In the genomic region with DNA sequence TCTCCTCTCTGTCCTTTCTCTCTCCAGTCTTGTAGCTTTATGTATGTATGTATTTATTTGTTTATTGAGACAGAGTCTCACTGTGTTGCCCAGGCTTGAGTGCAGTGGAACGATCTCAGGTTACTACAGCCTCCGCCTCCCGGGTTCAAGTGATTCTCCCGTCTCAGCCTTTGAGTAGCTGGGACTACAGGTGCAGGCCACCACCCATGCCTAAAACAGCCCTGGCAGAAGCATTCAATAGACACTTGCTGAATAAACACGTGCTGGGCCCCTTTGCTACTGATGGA, we compare ENCODE assay signal across 11 cellular contexts. TPM values are rescaled to one million over a fixed set of nuclear protein-coding genes. Genes with fewer than 3 reads are reported as not detected.
A peak's percentile ranks its signal among the peaks of the same experiment; 100 is the strongest.
DNase-seq lines count a peak whose midpoint lies in the region; ATAC-seq and TF ChIP-seq lines count a peak whose summit lies in the region.
"Had no signal": no experiment of that assay in that cellular context is flagged by ENCODE, and none has a peak within 500 bp of the region (broad histone marks: within the 10 kb centered on the region; RNA-seq: fewer than 3 reads in every experiment).

No MANE protein-coding gene starts in this region.

- H3K4me1 Mint-ChIP-seq in activated naive CD8-positive, alpha-beta T cell treated with anti-CD3 and anti-CD28 coated beads for 36 hours = peaks cover 32% of the 10 kb centered on the region

- CTCF ChIA-PET in A673 (lab: Charles Lee) = no interaction called here

- intact Hi-C loops in A673 (cut with micrococcal nuclease; ENCODE audit: unreplicated experiment) = no loop called here

- H3K9me3 ChIP-seq in A673 (ENCODE audit: low read depth, low read length, poor library complexity, severe bottlenecking) = no peaks in the 10 kb centered on the region
- no peaks in the 10 kb centered on the region for H3K9me3 ChIP-seq in mucosa of stomach (ENCODE audit: control insufficient read depth, low read length)

- H3K4me1 ChIP-seq in A673 (ENCODE audit: insufficient read depth, low read length, poor library complexity, severe bottlenecking) (peaks cover 10% of the 10 kb centered on the region), mucosa of stomach (ENCODE audit: control insufficient read depth, insufficient read depth, low read length) (peaks cover 23% of the 10 kb centered on the region)

- H3K36me3 ChIP-seq in A673 (ENCODE audit: insufficient read depth, low read length, poor library complexity, severe bottlenecking) = peaks cover 18% of the 10 kb centered on the region
- no peaks in the 10 kb centered on the region for H3K36me3 ChIP-seq in mucosa of stomach (ENCODE audit: control insufficient read depth, insufficient read depth, low read length)

- H3K27ac ChIP-seq in A673 (ENCODE audit: low read depth, low read length, poor library complexity, severe bottlenecking) = no peak overlapping the region

- peak overlapping the region; percentile 91 for H3K4me3 Mint-ChIP-seq in activated naive CD8-positive, alpha-beta T cell treated with anti-CD3 and anti-CD28 coated beads for 36 hours

- H3K27ac Mint-ChIP-seq in activated naive CD8-positive, alpha-beta T cell treated with anti-CD3 and anti-CD28 coated beads for 36 hours = peak overlapping the region; percentile 17

- no peak for ATAC-seq in GM18868 (IDR thresholded peaks at IDR 0.05; ENCODE audit: unreplicated experiment)
- ATAC-seq in HG03175 (IDR thresholded peaks at IDR 0.05; ENCODE audit: unreplicated experiment) = no peak
- no peak for ATAC-seq in GM19035 (IDR thresholded peaks at IDR 0.05; ENCODE audit: unreplicated experiment)

- BruUV-seq in A673 (replicated peaks; lab: Mats Ljungman, UMichigan) = no TSS peak

- POLR2A ChIA-PET in A673 (lab: Charles Lee; ENCODE audit: low non-redundant PET) = no interaction called here

- H3K36me3 Mint-ChIP-seq in activated naive CD8-positive, alpha-beta T cell treated with anti-CD3 and anti-CD28 coated beads for 36 hours = peaks cover 15% of the 10 kb centered on the region

- no peak for TF ChIP-seq CTCF in A673 (conservative IDR thresholded peaks at IDR 0.05; ENCODE audit: low read depth, low read length)
- no peak for TF ChIP-seq CTCF in GM12865 (IDR thresholded peaks at IDR 0.05; ENCODE audit: insufficient read depth, low read depth, low read length, missing control alignments)

- H3K27me3 Mint-ChIP-seq in activated naive CD8-positive, alpha-beta T cell treated with anti-CD3 and anti-CD28 coated beads for 36 hours = no peaks in the 10 kb centered on the region

- peak overlapping the region; percentile 58 for H3K4me3 ChIP-seq in A673 (ENCODE audit: low read depth, low read length, poor library complexity, severe bottlenecking)
- H3K4me3 ChIP-seq in GM12865 (ENCODE audit: low read depth, low read length) = peak overlapping the region; percentile 78
- H3K4me3 ChIP-seq in mucosa of stomach (ENCODE audit: low read length) = no peak overlapping the region

- H3K27me3 ChIP-seq in A673 (replicated peaks; ENCODE audit: insufficient read depth, low read depth, low read length, poor library complexity) = no peaks in the 10 kb centered on the region
- no peaks in the 10 kb centered on the region for H3K27me3 ChIP-seq in mucosa of stomach (ENCODE audit: control insufficient read depth, insufficient read depth, low read length)

- H3K9me3 Mint-ChIP-seq in activated naive CD8-positive, alpha-beta T cell treated with anti-CD3 and anti-CD28 coated beads for 36 hours = no peaks in the 10 kb centered on the region

- peak overlapping the region; percentile 9 for H3K9ac ChIP-seq in mucosa of stomach (ENCODE audit: low read length)

- no peak for DNase-seq in A673 (ENCODE audit: low spot score)
- no peak for DNase-seq in GM12865 (ENCODE audit: low read depth)
- DNase-seq in activated naive CD8-positive, alpha-beta T cell treated with anti-CD3 and anti-CD28 coated beads for 36 hours = no peak
- DNase-seq in NCI-H2227 treated with DMSO at 0.1 percent for 48 hours (lab: John Stamatoyannopoulos, UW) = no peak
- DNase-seq: activated CD8-positive, alpha-beta memory T cell treated with anti-CD3 and anti-CD28 coated beads, Interleukin-2, amount 50 U/mL, for 48 hours; DMS 273 treated with DMSO at 0.1 percent for 48 hours; NCI-H187 treated with DMSO at 0.1 percent for 48 hours had no signal

RNA-seq across cellular contexts. Expression of a gene that starts 2.5 kb away (rescaled TPM):
- total RNA-seq in A673 (2021) = 52.4 and 53.4 TPM in 2 replicates
- 10 to 100 TPM; 27.5 to 30.1 TPM for total RNA-seq in activated naive CD8-positive, alpha-beta T cell treated with anti-CD3 and anti-CD28 coated beads for 36 hours

RNA-seq across cellular contexts. Expression of a gene that starts 10.7 kb away (rescaled TPM):
- 94.8 and 103 TPM in 2 replicates for total RNA-seq in A673 (2021)
- total RNA-seq in activated naive CD8-positive, alpha-beta T cell treated with anti-CD3 and anti-CD28 coated beads for 36 hours = 10 to 100 TPM; 21.9 to 22.5 TPM

RNA-seq across cellular contexts. Expression of a gene that starts 56.5 kb away (rescaled TPM):
- 157 and 160 TPM in 2 replicates for total RNA-seq in A673 (2021)
- total RNA-seq in activated naive CD8-positive, alpha-beta T cell treated with anti-CD3 and anti-CD28 coated beads for 36 hours = 10 to 100 TPM; 78.1 to 84.2 TPM
